19 cellular contexts compared by ENCODE assay signal in genomic region chr10:48457949-48458661, GRCh38.
DNase-seq lines count a peak whose midpoint lies in the region; ATAC-seq and TF ChIP-seq lines count a peak whose summit lies in the region.
"Had no signal": no experiment of that assay in that cellular context is flagged by ENCODE, and none has a peak within 500 bp of the region (broad histone marks: within the 10 kb centered on the region; RNA-seq: fewer than 3 reads in every experiment).

No MANE protein-coding gene starts in this region.

- peak; percentile 61 for DNase-seq in cardiac septum (ENCODE audit: low spot score)
- DNase-seq in left cardiac atrium: no peak
- peak; percentile 61 for DNase-seq in coronary artery (ENCODE audit: low spot score)
- no peak for DNase-seq in neuronal stem cell (ENCODE audit: low spot score)
- DNase-seq in ureter (ENCODE audit: low spot score): peak; percentile 32
- DNase-seq in NCI-H526 (lab: John Stamatoyannopoulos, UW): no peak
- DNase-seq: ACHN; CD8-positive, alpha-beta memory T cell; GF-D8; HFFc6; KBM-7; MG63; NCI-H1105 treated with DMSO at 0.1 percent for 48 hours; NCI-H1930; NCI-H2171; NCI-H82 had no signal

- no peak overlapping the region for H2AK5ac ChIP-seq in neuronal stem cell (ENCODE audit: low read depth, low read length)

- no peak overlapping the region for H2AFZ ChIP-seq in neuronal stem cell (ENCODE audit: low read length)
- H2AFZ ChIP-seq: GM23338 had no signal

- intact Hi-C loops in cardiac septum (cut with DNase I) (no loop called here), left cardiac atrium (cut with DNase I) (no loop called here)

- no peaks in the 10 kb centered on the region for H3K36me3 ChIP-seq in neuronal stem cell (replicated peaks in 1 of 2; ENCODE audit: control insufficient read depth in 2 of 2, insufficient read depth in 2 of 2, low read length in 2 of 2)
- H3K36me3 ChIP-seq: MG63 had no signal

- H4K8ac ChIP-seq in neuronal stem cell (ENCODE audit: low read depth, low read length): no peak overlapping the region

- WGBS in neuronal stem cell (ENCODE audit: extremely low coverage in 2 of 2, insufficient read length in 2 of 2, insufficient replicate concordance in 1 of 2), 2 donors: no CpG with 5 or more reads among the region's 5 CpGs

- H3K4me3 ChIP-seq in coronary artery (no peak overlapping the region), neuronal stem cell (ENCODE audit: low read length in 2 of 2) (no peak overlapping the region)
- H3K4me3 ChIP-seq: GM23338, MG63 had no signal

- no peak overlapping the region for H2BK12ac ChIP-seq in neuronal stem cell (ENCODE audit: low read length)

- H3K4me2 ChIP-seq in neuronal stem cell (ENCODE audit: insufficient read depth, low read length, poor library complexity, severe bottlenecking): no peak overlapping the region
- H3K4me2 ChIP-seq: GM23338 had no signal

- H3K4ac ChIP-seq in neuronal stem cell (ENCODE audit: low read length): no peak overlapping the region

- no peak overlapping the region for H2BK120ac ChIP-seq in neuronal stem cell (ENCODE audit: low read depth, low read length)

- peak overlapping the region; percentile 71 for H3K18ac ChIP-seq in neuronal stem cell (ENCODE audit: low read length)

- H3K79me1 ChIP-seq in neuronal stem cell (ENCODE audit: low read depth, low read length): peaks cover 9% of the 10 kb centered on the region

- H3K27ac ChIP-seq in coronary artery (no peak overlapping the region), neuronal stem cell (replicated peaks; ENCODE audit: low read length) (no peak overlapping the region)

- no peaks in the 10 kb centered on the region for H3K9me3 ChIP-seq in neuronal stem cell (replicated peaks in 1 of 2; ENCODE audit: control insufficient read depth in 2 of 2, insufficient read depth in 1 of 2, low read depth in 1 of 2, low read length in 2 of 2)
- H3K9me3 ChIP-seq: MG63 had no signal

- no peak overlapping the region for H4K91ac ChIP-seq in neuronal stem cell (ENCODE audit: low read depth, low read length, poor library complexity)

- TF ChIP-seq CTCF in coronary artery (IDR thresholded peaks at IDR 0.05): no peak

- no peak overlapping the region for H2BK5ac ChIP-seq in neuronal stem cell (ENCODE audit: low read length)

- no peak overlapping the region for H3K9ac ChIP-seq in neuronal stem cell (ENCODE audit: low read depth, low read length, poor library complexity)

- peak overlapping the region; percentile 65 for H3K23ac ChIP-seq in neuronal stem cell (ENCODE audit: low read depth, low read length, poor library complexity)

- peaks cover 0 to 5% of the 10 kb centered on the region in 2 donors for H3K4me1 ChIP-seq in neuronal stem cell (ENCODE audit: control insufficient read depth in 2 of 2, insufficient read depth in 1 of 2, low read depth in 1 of 2, low read length in 2 of 2)

- no peaks in the 10 kb centered on the region for H3K27me3 ChIP-seq in neuronal stem cell (ENCODE audit: control insufficient read depth in 3 of 3, insufficient read depth in 3 of 3, low read depth in 1 of 3, low read length in 3 of 3)
- H3K27me3 ChIP-seq: MG63 had no signal

- ATAC-seq in left cardiac atrium: no peak
- ATAC-seq in HG02885 (IDR thresholded peaks at IDR 0.05; ENCODE audit: poor library complexity, unreplicated experiment): no peak
- no peak for ATAC-seq in GM21528 (IDR thresholded peaks at IDR 0.05; ENCODE audit: low FRiP score, unreplicated experiment)
- ATAC-seq: GM23338 had no signal

- H3K14ac ChIP-seq in neuronal stem cell (ENCODE audit: low read length): no peak overlapping the region

- H2BK15ac ChIP-seq in neuronal stem cell (ENCODE audit: low read length): no peak overlapping the region

Comparison
In these comparisons a context has a peak if more than half of its experiments do, and no peak if none do; other contexts are left out.
1. DNase-seq: peak in cardiac septum (single experiment), coronary artery (single experiment) and ureter (single experiment); none in left cardiac atrium (single experiment), neuronal stem cell (single experiment) and NCI-H526 (0 of 2).